ENCODE assay signal across 8 cellular contexts in the genomic region with DNA sequence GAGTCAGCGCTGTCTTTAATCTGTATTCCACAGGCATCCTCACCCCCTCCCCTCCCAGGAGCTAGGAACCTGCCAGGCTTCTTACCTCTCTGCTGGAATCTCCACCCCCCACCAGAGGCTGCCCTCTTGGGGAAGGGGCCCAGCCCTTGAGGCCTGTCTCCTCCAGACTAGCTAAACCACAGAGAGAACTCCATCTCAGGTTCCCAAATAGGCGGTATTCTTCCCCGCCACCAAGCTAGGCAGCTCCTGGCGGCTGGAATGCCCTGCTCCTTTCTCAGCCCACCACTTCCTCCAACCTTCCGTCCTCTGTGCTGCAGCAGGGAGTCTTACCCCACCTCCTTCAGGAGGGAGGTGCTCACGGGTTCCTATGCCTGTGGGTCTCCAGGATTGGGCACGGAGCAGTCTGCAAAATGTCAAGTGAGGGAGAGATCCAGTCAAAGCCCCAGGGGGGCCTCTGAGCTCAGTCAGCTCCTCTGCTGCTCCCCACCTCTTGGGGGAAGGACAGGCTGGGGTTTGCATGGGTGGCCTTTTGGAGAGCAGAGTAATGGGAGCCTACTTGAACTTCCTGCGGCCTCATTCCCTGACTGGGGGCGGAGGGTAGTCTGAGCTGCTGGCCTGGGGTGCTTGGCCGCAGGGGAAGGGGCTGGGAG. TPM values are rescaled to one million over a fixed set of nuclear protein-coding genes. Genes with fewer than 3 reads are reported as not detected.
A peak's percentile ranks its signal among the peaks of the same experiment; 100 is the strongest.
DNase-seq lines count a peak whose midpoint lies in the region; ATAC-seq and TF ChIP-seq lines count a peak whose summit lies in the region.

No MANE protein-coding gene starts in this region.

- no peak for TF ChIP-seq RAD21 in HCT116 (IDR thresholded peaks at IDR 0.05; ENCODE audit: low read depth)

- intact Hi-C loops in HCT116 (cut with micrococcal nuclease) = loop anchor here (10.0 kb wide), 1 partner anchor 96 kb away; a partner anchor contains a TSS

- H3K79me2 ChIP-seq in HCT116 (ENCODE audit: insufficient read depth, low read length) = peaks cover 42% of the 10 kb centered on the region

- no peaks in the 10 kb centered on the region for H3K27me3 ChIP-seq in HCT116 (ENCODE audit: insufficient read depth, low read length)

- H3K4me2 ChIP-seq in HCT116 (ENCODE audit: low read length) = peak overlapping the region; percentile 91

- RAD21 ChIA-PET in HCT116 (lab: Charles Lee; ENCODE audit: low non-redundant PET in 1 of 2, low total read pairs in 2 of 2, uncharacterized antibody in 2 of 2, unreplicated experiment in 2 of 2) = no interaction called here

- no peaks in the 10 kb centered on the region for H3K36me3 ChIP-seq in HCT116 (ENCODE audit: control insufficient read depth in 1 of 2, insufficient read depth in 2 of 2, low read length in 2 of 2)
- H3K36me3 ChIP-seq in urinary bladder (ENCODE audit: insufficient read depth) = no peaks in the 10 kb centered on the region

- no peaks in the 10 kb centered on the region for H3K9me2 ChIP-seq in HCT116 (ENCODE audit: insufficient read depth)

- peak overlapping the region; percentile 25 for H3K9ac ChIP-seq in HCT116 (ENCODE audit: low read length)

- CTCF ChIA-PET in HCT116 (lab: Charles Lee) = interaction anchor here (1.1 kb wide), 1 partner anchor 69 kb away, joined by 3 read pairs; no protein-coding TSS in a partner anchor

- POLR2A ChIA-PET in HCT116 (lab: Charles Lee) = no interaction called here

- ATAC-seq in HCT116 (peak; percentile 16; the same call in 1 of the 2 replicates), HG03108 (IDR thresholded peaks at IDR 0.05; ENCODE audit: unreplicated experiment) (no peak)

- TF ChIP-seq POLR2A in HCT116 (IDR thresholded peaks at IDR 0.05; ENCODE audit: borderline replicate concordance, extremely low read depth, insufficient read depth, insufficient read length) = no peak

- 25% methylated on average over 10 of the region's 10 CpGs for WGBS in urinary bladder

- no TSS peak for BruUV-seq in HCT116 (replicated peaks; lab: Mats Ljungman, UMichigan)

- no peak overlapping the region for H3K4me3 ChIP-seq in AG09309 (ENCODE audit: control insufficient read depth, low read depth, low read length)
- no peak overlapping the region for H3K4me3 ChIP-seq in HCT116 (replicated peaks in 1 of 2; ENCODE audit: low read depth in 1 of 2, low read length in 2 of 2)
- H3K4me3 ChIP-seq in urinary bladder (ENCODE audit: low read depth, low read length) = no peak overlapping the region

- H2AFZ ChIP-seq in HCT116 (ENCODE audit: low read depth, low read length, poor library complexity, severe bottlenecking) = no peak overlapping the region

- H4K20me1 ChIP-seq in HCT116 (ENCODE audit: insufficient read depth) = no peaks in the 10 kb centered on the region; the same call in 1 of the 2 replicates

- TF ChIP-seq CTCF in AG09309 (IDR thresholded peaks at IDR 0.05; ENCODE audit: control insufficient read depth, insufficient read depth, low read depth, low read length, missing control alignments) (peak; percentile 32), HCT116 (IDR thresholded peaks at IDR 0.05 in 2 of 3, conservative IDR thresholded peaks at IDR 0.05 in 1 of 3; ENCODE audit: borderline replicate concordance in 1 of 3, insufficient read depth in 1 of 3, low read depth in 2 of 3, low read length in 2 of 3) (peak in 2 of 3 experiments; percentile 13 to 15; a peak in 2 of 6 replicates)

- H3K4me1 ChIP-seq in HCT116 (ENCODE audit: control insufficient read depth in 1 of 2, insufficient read depth in 2 of 2, low read length in 2 of 2) (peaks cover 39 to 66% of the 10 kb centered on the region in 2 experiments), urinary bladder (ENCODE audit: insufficient read depth) (no peaks in the 10 kb centered on the region)

- H3K9me3 ChIP-seq in HCT116 (ENCODE audit: control insufficient read depth in 1 of 2, insufficient read depth in 1 of 2, low read depth in 1 of 2, low read length in 2 of 2) = no peaks in the 10 kb centered on the region

- no peak for DNase-seq in AG09309 (ENCODE audit: low read depth)
- DNase-seq in HCT116 (ENCODE audit: low read depth, low spot score) = no peak
- peak; percentile 90 for DNase-seq in astrocyte of the hippocampus (ENCODE audit: low read depth, low spot score)
- DNase-seq in left kidney (ENCODE audit: low read depth, low spot score) = peak; percentile 92
- no peak for DNase-seq in GM03348 (ENCODE audit: low spot score)
- DNase-seq in NCI-H146 (lab: John Stamatoyannopoulos, UW) = no peak

- peak overlapping the region; percentile 80 for H3K27ac ChIP-seq in HCT116 (ENCODE audit: low read depth, low read length)
- H3K27ac ChIP-seq in urinary bladder (ENCODE audit: low read depth) = peak overlapping the region; percentile 81

TF ChIP-seq in HCT116, 20 proteins besides CTCF, POLR2A, EP300 and RAD21:
- TF ChIP-seq ZFX (IDR thresholded peaks at IDR 0.05) (no peak), CEBPB (IDR thresholded peaks at IDR 0.05; ENCODE audit: low read depth) (no peak), SP1 (IDR thresholded peaks at IDR 0.05; ENCODE audit: low read depth) (no peak), EZH2 (IDR thresholded peaks at IDR 0.05) (no peak), JUND (IDR thresholded peaks at IDR 0.05) (no peak), CBX3 (IDR thresholded peaks at IDR 0.05; ENCODE audit: low read depth) (no peak), TCF7L2 (IDR thresholded peaks at IDR 0.05; ENCODE audit: borderline replicate concordance, extremely low read depth, insufficient read depth, insufficient read length) (no peak)
- TF ChIP-seq, protein P1, sequence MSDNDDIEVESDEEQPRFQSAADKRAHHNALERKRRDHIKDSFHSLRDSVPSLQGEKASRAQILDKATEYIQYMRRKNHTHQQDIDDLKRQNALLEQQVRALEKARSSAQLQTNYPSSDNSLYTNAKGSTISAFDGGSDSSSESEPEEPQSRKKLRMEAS (IDR thresholded peaks at IDR 0.05) = no peak

RNA-seq across cellular contexts. Expression of a gene that starts 55.7 kb away (rescaled TPM):
- 298 TPM for total RNA-seq in HCT116 (2021; ENCODE audit: unreplicated experiment)
- polyA plus RNA-seq in HCT116 (2012) = 252 and 301 TPM in 2 replicates
- 21.1 TPM for total RNA-seq in urinary bladder
- polyA plus RNA-seq in urinary bladder = 56.2 TPM

Comparison
In these comparisons a context has a peak if more than half of its experiments do, and no peak if none do; other contexts are left out.
1. DNase-seq: peak in astrocyte of the hippocampus (single experiment) and left kidney (single experiment); none in AG09309 (single experiment), HCT116 (single experiment), GM03348 (single experiment) and NCI-H146 (single experiment).
2. RNA of a gene that starts 55.7 kb away (total RNA-seq): 298 TPM in HCT116 (single experiment); 21.1 TPM in urinary bladder (single experiment); every median in the first group is over 10 times any median in the second.